Comparison of ENCODE assay signal across 9 cellular contexts in genomic region chr2:54545700-54546450, GRCh38.
A peak's percentile ranks its signal among the peaks of the same experiment; 100 is the strongest.
DNase-seq lines count a peak whose midpoint lies in the region; ATAC-seq and TF ChIP-seq lines count a peak whose summit lies in the region.
"Had no signal": no experiment of that assay in that cellular context is flagged by ENCODE, and none has a peak within 500 bp of the region (broad histone marks: within the 10 kb centered on the region; RNA-seq: fewer than 3 reads in every experiment).

No MANE protein-coding gene starts in this region.

- no peaks in the 10 kb centered on the region for H3K9me3 Mint-ChIP-seq in natural killer cell treated with Interleukin-12 subunit alpha and Interleukin-12 subunit beta and Interleukin-15 and Interleukin-18, amount 100 ng/mL, for 72 hours

- peaks cover 0 to 5% of the 10 kb centered on the region in 2 donors for H3K4me1 Mint-ChIP-seq in natural killer cell treated with Interleukin-12 subunit alpha and Interleukin-12 subunit beta and Interleukin-15 and Interleukin-18, amount 100 ng/mL, for 72 hours (ENCODE audit: low read depth in 2 of 2)

- H3K36me3 ChIP-seq in colonic mucosa, result no peaks in the 10 kb centered on the region
- no peaks in the 10 kb centered on the region for H3K36me3 ChIP-seq in gastrocnemius medialis

- DNase-seq in colonic mucosa (no peak), gastrocnemius medialis (no peak)
- DNase-seq in activated CD4-positive, alpha-beta T cell treated with anti-CD3 and anti-CD28 coated beads, Interleukin-2, amount 50 U/mL, for 4 hours, result no peak
- DNase-seq in natural killer cell treated with Interleukin-12 subunit alpha and Interleukin-12 subunit beta and Interleukin-15 and Interleukin-18, amount 100 ng/mL, for 72 hours (ENCODE audit: low spot score), result no peak
- DNase-seq: NCI-H524 treated with DMSO at 0.1 percent for 48 hours; stimulated activated CD4-positive, alpha-beta T cell treated with anti-CD3 and anti-CD28 coated beads, Interleukin-15, amount 100 ng/mL, for 24 hours had no signal

- intact Hi-C loops in colonic mucosa (cut with DNase I), result no loop called here
- intact Hi-C loops in gastrocnemius medialis (cut with DNase I; ENCODE audit: low total_unique reads), result no loop called here

- ATAC-seq in GM19397 (IDR thresholded peaks at IDR 0.05; ENCODE audit: unreplicated experiment), result peak; percentile 59
- ATAC-seq in HG03175 (IDR thresholded peaks at IDR 0.05; ENCODE audit: unreplicated experiment), result peak; percentile 78
- ATAC-seq in gastrocnemius medialis, result peak in 1 of 2 donors; percentile 25
- ATAC-seq in HG02870 (IDR thresholded peaks at IDR 0.05; ENCODE audit: unreplicated experiment), result no peak
- ATAC-seq in natural killer cell treated with Interleukin-12 subunit alpha and Interleukin-12 subunit beta and Interleukin-15 and Interleukin-18, amount 100 ng/mL, for 72 hours, result no peak

- H3K27ac Mint-ChIP-seq in natural killer cell treated with Interleukin-12 subunit alpha and Interleukin-12 subunit beta and Interleukin-15 and Interleukin-18, amount 100 ng/mL, for 72 hours, result no peak overlapping the region

- no peak for TF ChIP-seq CTCF in colonic mucosa (IDR thresholded peaks at IDR 0.05)
- TF ChIP-seq CTCF in gastrocnemius medialis (IDR thresholded peaks at IDR 0.05 in 4 of 5, conservative IDR thresholded peaks at IDR 0.05 in 1 of 5), result no peak

- TF ChIP-seq POLR2A in gastrocnemius medialis (IDR thresholded peaks at IDR 0.05), result no peak

- H3K27ac ChIP-seq in colonic mucosa, result peak overlapping the region; percentile 80
- peak overlapping the region; percentile 2 to 22 (median 18) for H3K27ac ChIP-seq in gastrocnemius medialis

- H3K27me3 ChIP-seq in colonic mucosa (no peaks in the 10 kb centered on the region), gastrocnemius medialis (no peaks in the 10 kb centered on the region)

- H3K4me1 ChIP-seq in colonic mucosa (peaks cover 13% of the 10 kb centered on the region), gastrocnemius medialis (peaks cover 12 to 60% of the 10 kb centered on the region in 2 donors)

- H3K4me3 ChIP-seq in colonic mucosa (no peak overlapping the region), gastrocnemius medialis (no peak overlapping the region)

- H3K27me3 Mint-ChIP-seq in natural killer cell treated with Interleukin-12 subunit alpha and Interleukin-12 subunit beta and Interleukin-15 and Interleukin-18, amount 100 ng/mL, for 72 hours, result peaks cover 0 to 5% of the 10 kb centered on the region in 2 donors

- H3K9me3 ChIP-seq in colonic mucosa (no peaks in the 10 kb centered on the region), gastrocnemius medialis (no peaks in the 10 kb centered on the region)

- H3K9ac ChIP-seq in colonic mucosa (ENCODE audit: low read depth in 2 of 2, low read length in 2 of 2), result peak overlapping the region in 1 of 2 donors; percentile 69

- no peak overlapping the region for H3K4me3 Mint-ChIP-seq in natural killer cell treated with Interleukin-12 subunit alpha and Interleukin-12 subunit beta and Interleukin-15 and Interleukin-18, amount 100 ng/mL, for 72 hours

- in situ Hi-C loops in gastrocnemius medialis (cut with MboI; ENCODE audit: low sequenced_read_pairs in 4 of 4), result no loop called here

- no peaks in the 10 kb centered on the region for H3K36me3 Mint-ChIP-seq in natural killer cell treated with Interleukin-12 subunit alpha and Interleukin-12 subunit beta and Interleukin-15 and Interleukin-18, amount 100 ng/mL, for 72 hours

Comparison
In these comparisons a context has a peak if more than half of its experiments do, and no peak if none do; other contexts are left out.
1. ATAC-seq: peak in GM19397 (single experiment) and HG03175 (single experiment); none in HG02870 (single experiment) and natural killer cell treated with Interleukin-12 subunit alpha and Interleukin-12 subunit beta and Interleukin-15 and Interleukin-18, amount 100 ng/mL, for 72 hours (0 of 2).